9 cellular contexts compared by ENCODE assay signal in the genomic region with DNA sequence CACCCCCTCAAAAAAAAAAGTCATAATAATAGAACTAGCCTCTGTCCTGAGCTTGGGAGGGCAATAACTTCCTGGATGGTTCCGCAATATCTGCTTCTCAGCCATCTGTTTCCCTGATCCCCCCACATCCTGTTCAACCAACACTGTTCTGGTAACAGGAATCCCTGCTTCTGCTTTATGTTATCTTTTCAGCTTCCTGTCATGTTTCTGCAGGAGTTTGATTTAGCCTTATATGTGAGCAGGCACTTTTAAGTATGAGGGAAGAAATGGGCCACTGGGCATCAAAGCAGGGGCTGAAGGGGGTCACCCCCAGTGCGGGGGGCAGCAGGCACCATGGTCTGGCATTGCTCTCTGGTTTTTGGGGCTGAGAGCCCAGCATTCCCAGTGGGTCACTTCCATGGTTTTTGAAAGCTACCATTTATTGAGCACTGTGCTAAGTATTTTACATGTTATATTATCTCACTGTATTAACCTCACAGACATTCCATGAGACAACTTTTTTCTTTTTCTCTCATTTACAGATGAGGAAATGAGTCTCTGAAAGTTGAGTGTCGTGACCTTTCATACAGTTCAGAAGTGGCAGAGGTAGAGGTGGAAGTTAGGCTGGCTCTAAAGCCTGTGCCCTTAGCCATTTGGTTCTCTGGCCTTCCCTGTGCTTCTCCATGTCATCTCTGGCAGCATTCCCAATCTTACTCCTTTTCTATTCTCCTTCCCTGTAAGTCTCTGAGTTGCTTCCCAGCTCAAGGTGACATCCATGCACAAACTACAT.
DNase-seq lines count a peak whose midpoint lies in the region; ATAC-seq and TF ChIP-seq lines count a peak whose summit lies in the region.
"Had no signal": no experiment of that assay in that cellular context is flagged by ENCODE, and none has a peak within 500 bp of the region (broad histone marks: within the 10 kb centered on the region; RNA-seq: fewer than 3 reads in every experiment).

No MANE protein-coding gene starts in this region.

- TF ChIP-seq CTCF in SK-N-SH (IDR thresholded peaks at IDR 0.05): no peak

- peaks cover 15% of the 10 kb centered on the region for H3F3A ChIP-seq in SK-N-SH (replicated peaks; ENCODE audit: insufficient read depth)

- no peak overlapping the region for H3K9ac ChIP-seq in SK-N-SH

- peak; percentile 32 for TF ChIP-seq RAD21 in SK-N-SH (IDR thresholded peaks at IDR 0.05; ENCODE audit: low read length)

- H3K79me2 ChIP-seq in SK-N-SH (ENCODE audit: insufficient read depth): no peaks in the 10 kb centered on the region

- peak; percentile 81 for DNase-seq in HCEC 1CT
- peak; percentile 80 for DNase-seq in SK-N-SH
- peak; percentile 51 for DNase-seq in globus pallidus (ENCODE audit: low spot score)
- DNase-seq in aorta: no peak
- no peak for DNase-seq in NCI-H2107 (lab: John Stamatoyannopoulos, UW)
- no peak for DNase-seq in GOT3 (lab: John Stamatoyannopoulos, UW)
- no peak for DNase-seq in NCI-H1105 (lab: John Stamatoyannopoulos, UW)

- H3K27ac ChIP-seq in SK-N-SH (ENCODE audit: low read depth in 2 of 2, low read length in 1 of 2) (peak overlapping the region; percentile 66 to 95), skin epidermis (peak overlapping the region in 12 of 21 experiments; percentile 4 to 76 (median 32)), aorta (ENCODE audit: low read depth in 1 of 2, low read length in 2 of 2) (no peak overlapping the region)

- intact Hi-C loops in aorta (cut with DNase I): loop anchor here in 1 of 2 donors (10.0 kb wide), 1 partner anchor 372 kb away; the partner anchor contains the start of gene FNBP1L

- peak; percentile 86 to 95; a peak in 3 of 4 replicates for TF ChIP-seq EP300 in SK-N-SH (IDR thresholded peaks at IDR 0.05; ENCODE audit: borderline replicate concordance in 1 of 2, low read depth in 1 of 2, low read length in 1 of 2)

- no peak for ATAC-seq in aorta (ENCODE audit: low FRiP score)
- ATAC-seq: body of pancreas had no signal

- peak overlapping the region; percentile 24 for H3K4me2 ChIP-seq in SK-N-SH

- no peak overlapping the region for H3K4me3 ChIP-seq in SK-N-SH (ENCODE audit: low read depth in 2 of 2, low read length in 1 of 2)
- H3K4me3 ChIP-seq in skin epidermis: no peak overlapping the region
- no peak overlapping the region for H3K4me3 ChIP-seq in aorta (ENCODE audit: low read length in 2 of 2)
- H3K4me3 ChIP-seq: body of pancreas had no signal

- H2AFZ ChIP-seq in SK-N-SH (ENCODE audit: low read depth): 0 out of 2 replicates have a peak overlapping the region, but pooled peaks have one; percentile 36

- no peaks in the 10 kb centered on the region for H4K20me1 ChIP-seq in SK-N-SH (ENCODE audit: insufficient read depth)

- peaks cover 32 to 38% of the 10 kb centered on the region in 2 experiments for H3K4me1 ChIP-seq in SK-N-SH (ENCODE audit: control insufficient read depth in 1 of 2, insufficient read depth in 2 of 2, low read depth in 1 of 2, low read length in 1 of 2)
- no peaks in the 10 kb centered on the region for H3K4me1 ChIP-seq in aorta (ENCODE audit: control insufficient read depth in 1 of 2, insufficient read depth in 2 of 2, low read length in 2 of 2)
- H3K4me1 ChIP-seq: body of pancreas had no signal

- CTCF ChIA-PET in SK-N-SH (lab: Yijun Ruan, JAX): interaction anchor here (0.6 to 14.5 kb wide), 14 partner anchors 11 to 512 kb away, joined by 3 to 591 read pairs (median 4); partner anchors contain the start of genes BCAR3, FNBP1L and GCLM

- POLR2A ChIA-PET in SK-N-SH (lab: Yijun Ruan, JAX): interaction anchor here (0.6 to 2.0 kb wide), 7 partner anchors 10 to 200 kb away, joined by 3 to 11 read pairs (median 3); partner anchors contain the start of gene DNTTIP2

- no peaks in the 10 kb centered on the region for H3K9me2 ChIP-seq in SK-N-SH

- H3K36me3 ChIP-seq in SK-N-SH (replicated peaks in 1 of 2; ENCODE audit: control insufficient read depth in 1 of 2, insufficient read depth in 2 of 2, low read length in 1 of 2) (no peaks in the 10 kb centered on the region), aorta (ENCODE audit: control insufficient read depth in 1 of 2, insufficient read depth in 2 of 2, low read length in 1 of 2) (no peaks in the 10 kb centered on the region)

- H3K27me3 ChIP-seq in SK-N-SH (ENCODE audit: insufficient read depth) (no peaks in the 10 kb centered on the region), aorta (ENCODE audit: control insufficient read depth in 1 of 2, insufficient read depth in 2 of 2, low read length in 1 of 2) (no peaks in the 10 kb centered on the region)
- H3K27me3 ChIP-seq: body of pancreas had no signal

- no peaks in the 10 kb centered on the region for H3K9me3 ChIP-seq in SK-N-SH
- H3K9me3 ChIP-seq in aorta (ENCODE audit: control insufficient read depth, low read length): no peaks in the 10 kb centered on the region
- H3K9me3 ChIP-seq: body of pancreas had no signal

- WGBS in SK-N-SH (ENCODE audit: low lambda C conversion rate): 10% methylated on average over 3 of the region's 3 CpGs
- whole genome bisulfite sequencing in aorta, 2 donors: 35 to 61% methylated on average over 3 of the region's 3 CpGs

TF ChIP-seq in SK-N-SH, 30 proteins besides CTCF, POLR2A, EP300 and RAD21 (continues in another document):
- TF ChIP-seq JUND (IDR thresholded peaks at IDR 0.05): peak; percentile 41; the same call in 1 of the 2 replicates
- no peak for TF ChIP-seq USF1 (IDR thresholded peaks at IDR 0.05; ENCODE audit: borderline replicate concordance, low read depth)
- no peak; the same call in 1 of the 2 replicates for TF ChIP-seq SMC3 (IDR thresholded peaks at IDR 0.05; ENCODE audit: low read depth, low read length)
- no peak for TF ChIP-seq RFX5 (IDR thresholded peaks at IDR 0.05; ENCODE audit: low read length)
- TF ChIP-seq USF2 (IDR thresholded peaks at IDR 0.05; ENCODE audit: borderline replicate concordance, low read depth, low read length): no peak
- TF ChIP-seq TEAD4 (IDR thresholded peaks at IDR 0.05; ENCODE audit: borderline replicate concordance, insufficient read depth): peak; percentile 56; the same call in 1 of the 2 replicates
- peak; percentile 59 for TF ChIP-seq NFIC (IDR thresholded peaks at IDR 0.05; ENCODE audit: borderline replicate concordance)
- TF ChIP-seq REST (IDR thresholded peaks at IDR 0.05; ENCODE audit: low read depth, low read length): 0 out of 2 replicates have a peak, but pooled peaks have one; percentile 37
- TF ChIP-seq NRF1 (IDR thresholded peaks at IDR 0.05; ENCODE audit: low read depth, low read length): no peak
- TF ChIP-seq TAF1 (IDR thresholded peaks at IDR 0.05; ENCODE audit: borderline replicate concordance, low read depth, low read length): no peak; the same call in 1 of the 2 replicates
- peak; percentile 93; the same call in 1 of the 2 replicates for TF ChIP-seq RCOR1 (IDR thresholded peaks at IDR 0.05; ENCODE audit: low read length)
- peak; percentile 60; the same call in 1 of the 2 replicates for TF ChIP-seq FOXM1 (IDR thresholded peaks at IDR 0.05; ENCODE audit: low read depth)
- TF ChIP-seq SIN3A (IDR thresholded peaks at IDR 0.05; ENCODE audit: borderline replicate concordance, low read depth, low read length): peak; percentile 83
- peak; percentile 57; the same call in 1 of the 2 replicates for TF ChIP-seq ELF1 (IDR thresholded peaks at IDR 0.05)
- peak; percentile 31; the same call in 1 of the 2 replicates for TF ChIP-seq MXI1 (IDR thresholded peaks at IDR 0.05; ENCODE audit: low read depth, low read length)
- TF ChIP-seq GABPA (IDR thresholded peaks at IDR 0.05; ENCODE audit: low read depth): no peak; the same call in 1 of the 2 replicates
- no peak for TF ChIP-seq RXRA (IDR thresholded peaks at IDR 0.05; ENCODE audit: borderline replicate concordance, low read depth)
- no peak for TF ChIP-seq EZH2phosphoT487 (IDR thresholded peaks at IDR 0.05; ENCODE audit: borderline replicate concordance, low read depth)

Comparison
In these comparisons a context has a peak if more than half of its experiments do, and no peak if none do; other contexts are left out.
1. DNase-seq: peak in HCEC 1CT (single experiment), SK-N-SH (single experiment) and globus pallidus (single experiment); none in aorta (0 of 2), NCI-H2107 (single experiment), GOT3 (single experiment) and NCI-H1105 (single experiment).
2. H3K27ac ChIP-seq: peak in SK-N-SH (2 of 2) and skin epidermis (12 of 21); none in aorta (0 of 2).